ENCODE assay signal across 9 cellular contexts in genomic region chr6:108948252-108948651, GRCh38.
DNase-seq lines count a peak whose midpoint lies in the region; ATAC-seq, FAIRE-seq and TF ChIP-seq lines count a peak whose summit lies in the region.
"Had no signal": no experiment of that assay in that cellular context is flagged by ENCODE, and none has a peak within 500 bp of the region (broad histone marks: within the 10 kb centered on the region; RNA-seq: fewer than 3 reads in every experiment).

No MANE protein-coding gene starts in this region.

- no peaks in the 10 kb centered on the region for H3K9me3 ChIP-seq in keratinocyte (ENCODE audit: control insufficient read depth, low read depth, low read length)
- no peaks in the 10 kb centered on the region for H3K9me3 ChIP-seq in HAP-1
- no peaks in the 10 kb centered on the region for H3K9me3 ChIP-seq in trophoblast cell (ENCODE audit: insufficient read depth, low read depth, low read length)
- H3K9me3 ChIP-seq: MG63 had no signal

- H3K27ac ChIP-seq in keratinocyte (ENCODE audit: control insufficient read depth, insufficient read depth, low read length) (peak overlapping the region; percentile 66), trophoblast cell (ENCODE audit: low read depth, low read length) (no peak overlapping the region)

- H3K27me3 ChIP-seq in keratinocyte (ENCODE audit: control insufficient read depth, extremely low read depth, insufficient read depth, low read length): no peaks in the 10 kb centered on the region
- H3K27me3 ChIP-seq in HAP-1 (ENCODE audit: low read depth): peaks cover 38% of the 10 kb centered on the region
- no peaks in the 10 kb centered on the region for H3K27me3 ChIP-seq in trophoblast cell (ENCODE audit: insufficient read depth, low read length)
- H3K27me3 ChIP-seq: MG63 had no signal

- no CpG with 5 or more reads among the region's 5 CpGs for WGBS in trophoblast cell (ENCODE audit: extremely low coverage, insufficient coverage, insufficient read length)

- no peak overlapping the region for H2AK5ac ChIP-seq in trophoblast cell (ENCODE audit: low read length)

- TF ChIP-seq CTCF in MCF 10A (IDR thresholded peaks at IDR 0.05; ENCODE audit: unreplicated experiment): no peak
- TF ChIP-seq CTCF in keratinocyte (optimal IDR thresholded peaks at IDR 0.05 in 1 of 3, IDR thresholded peaks at IDR 0.05 in 1 of 3, conservative IDR thresholded peaks at IDR 0.05 in 1 of 3; ENCODE audit: extremely low read depth in 1 of 3, insufficient read depth in 2 of 3, low read length in 3 of 3): no peak

- no peak overlapping the region for H3K23ac ChIP-seq in trophoblast cell (ENCODE audit: low read length)

- DNase-seq in HPDE6-E6E7 (ENCODE audit: extremely low spot score) (peak; percentile 15), MCF 10A (ENCODE audit: unreplicated experiment) (no peak), keratinocyte (ENCODE audit: low read depth, low spot score) (no peak), HAP-1 (ENCODE audit: low spot score in 2 of 2) (no peak), trophoblast cell (no peak)
- no peak for DNase-seq in stimulated activated effector memory CD8-positive, alpha-beta T cell treated with anti-CD3 and anti-CD28 coated beads, Interleukin-12 subunit alpha, Interleukin-12 subunit beta, amount 100 ng/mL, for 72 hours (ENCODE audit: low spot score in 2 of 2)
- DNase-seq in activated effector memory CD4-positive, alpha-beta T cell treated with anti-CD3 and anti-CD28 coated beads, Interleukin-2, amount 50 U/mL, for 16 hours: no peak
- DNase-seq: MG63 had no signal

- no peaks in the 10 kb centered on the region for H3K9me1 ChIP-seq in keratinocyte (ENCODE audit: control insufficient read depth, extremely low read depth, insufficient read depth, low read length)

- no peaks in the 10 kb centered on the region for H3K79me1 ChIP-seq in trophoblast cell (ENCODE audit: low read length)

- H3K14ac ChIP-seq in trophoblast cell (ENCODE audit: low read length): no peak overlapping the region

- H3K79me2 ChIP-seq in keratinocyte (ENCODE audit: control insufficient read depth, insufficient read depth, low read length) (no peaks in the 10 kb centered on the region), trophoblast cell (ENCODE audit: control insufficient read depth, insufficient read depth, low read length, poor library complexity) (no peaks in the 10 kb centered on the region)

- no peaks in the 10 kb centered on the region for H3K27me3 Mint-ChIP-seq in MCF 10A (ENCODE audit: insufficient read depth, unreplicated experiment)

- no TSS peak for BruUV-seq in MCF 10A (replicated peaks; lab: Mats Ljungman, UMichigan)

- H3K4me2 ChIP-seq in keratinocyte (ENCODE audit: control insufficient read depth, extremely low read depth, insufficient read depth, low read depth, low read length): peak overlapping the region; percentile 76
- H3K4me2 ChIP-seq in trophoblast cell (ENCODE audit: low read length): no peak overlapping the region

- FAIRE-seq in keratinocyte (lab: Jason Lieb, UNC): peak; percentile 32

- no peak overlapping the region for H4K12ac ChIP-seq in trophoblast cell (ENCODE audit: low read depth, low read length)

- no peaks in the 10 kb centered on the region for H4K20me1 ChIP-seq in keratinocyte (ENCODE audit: control insufficient read depth, extremely low read depth, insufficient read depth, low read length)

- no peak overlapping the region for H2BK5ac ChIP-seq in trophoblast cell (ENCODE audit: low read depth, low read length, poor library complexity)

- peaks cover 6% of the 10 kb centered on the region for H3K36me3 Mint-ChIP-seq in MCF 10A (ENCODE audit: insufficient read depth, unreplicated experiment)
- no peaks in the 10 kb centered on the region for H3K36me3 Mint-ChIP-seq in stimulated activated effector memory CD8-positive, alpha-beta T cell treated with anti-CD3 and anti-CD28 coated beads, Interleukin-12 subunit alpha, Interleukin-12 subunit beta, amount 100 ng/mL, for 72 hours

- peaks cover 62% of the 10 kb centered on the region for H3K4me1 ChIP-seq in keratinocyte (ENCODE audit: control insufficient read depth, extremely low read depth, insufficient read depth, low read length)
- H3K4me1 ChIP-seq in HAP-1: no peaks in the 10 kb centered on the region
- H3K4me1 ChIP-seq in trophoblast cell (ENCODE audit: control insufficient read depth in 1 of 2, insufficient read depth in 2 of 2, low read length in 2 of 2): no peaks in the 10 kb centered on the region

- H3K4me1 Mint-ChIP-seq in MCF 10A (ENCODE audit: insufficient read depth, unreplicated experiment): peaks cover 37% of the 10 kb centered on the region
- H3K4me1 Mint-ChIP-seq in stimulated activated effector memory CD8-positive, alpha-beta T cell treated with anti-CD3 and anti-CD28 coated beads, Interleukin-12 subunit alpha, Interleukin-12 subunit beta, amount 100 ng/mL, for 72 hours: peaks cover 11% of the 10 kb centered on the region

- intact Hi-C loops in MCF 10A (cut with micrococcal nuclease): no loop called here

- H2BK120ac ChIP-seq in trophoblast cell (ENCODE audit: insufficient read depth, low read length, poor library complexity): no peak overlapping the region

- no peak overlapping the region for H3K18ac ChIP-seq in trophoblast cell (ENCODE audit: low read length)

- H3K4ac ChIP-seq in trophoblast cell (ENCODE audit: low read depth, low read length): no peak overlapping the region

- H3K27ac Mint-ChIP-seq in MCF 10A (ENCODE audit: low read depth, unreplicated experiment): peak overlapping the region; percentile 49
- H3K27ac Mint-ChIP-seq in stimulated activated effector memory CD8-positive, alpha-beta T cell treated with anti-CD3 and anti-CD28 coated beads, Interleukin-12 subunit alpha, Interleukin-12 subunit beta, amount 100 ng/mL, for 72 hours: peak overlapping the region; percentile 41

- H3K36me3 ChIP-seq in keratinocyte (ENCODE audit: control insufficient read depth in 2 of 2, extremely low read depth in 1 of 2, insufficient read depth in 2 of 2, low read length in 2 of 2) (no peaks in the 10 kb centered on the region), HAP-1 (replicated peaks) (no peaks in the 10 kb centered on the region), trophoblast cell (ENCODE audit: control insufficient read depth in 1 of 2, insufficient read depth in 2 of 2, low read length in 2 of 2) (no peaks in the 10 kb centered on the region)
- H3K36me3 ChIP-seq: MG63 had no signal

- H3K4me3 ChIP-seq in keratinocyte (ENCODE audit: control insufficient read depth in 2 of 3, extremely low read depth in 1 of 3, insufficient read depth in 2 of 3, low read depth in 1 of 3, low read length in 3 of 3) (peak overlapping the region in 2 of 3 experiments; percentile 16 to 48), HAP-1 (no peak overlapping the region), trophoblast cell (ENCODE audit: low read depth, low read length) (no peak overlapping the region)
- H3K4me3 ChIP-seq: MG63 had no signal

- CTCF ChIA-PET in MCF 10A (lab: Yijun Ruan, JAX): interaction anchor here (0.6 to 1.1 kb wide), 2 partner anchors 54 to 970 kb away, joined by 3 to 4 read pairs; no protein-coding TSS in a partner anchor

- H2BK12ac ChIP-seq in trophoblast cell (ENCODE audit: low read length): no peak overlapping the region

- dilution Hi-C loops in keratinocyte (cut with MboI; ENCODE audit: extremely low pct_ligation_motif_present, low sequenced_read_pairs): no loop called here

- H3K9ac ChIP-seq in keratinocyte (ENCODE audit: control insufficient read depth, extremely low read depth, insufficient read depth, low read length) (peak overlapping the region; percentile 45), trophoblast cell (ENCODE audit: low read length) (no peak overlapping the region)

- H4K91ac ChIP-seq in trophoblast cell (ENCODE audit: low read depth, low read length): no peak overlapping the region

- no peaks in the 10 kb centered on the region for H3K9me3 Mint-ChIP-seq in MCF 10A (ENCODE audit: unreplicated experiment)
- no peaks in the 10 kb centered on the region for H3K9me3 Mint-ChIP-seq in stimulated activated effector memory CD8-positive, alpha-beta T cell treated with anti-CD3 and anti-CD28 coated beads, Interleukin-12 subunit alpha, Interleukin-12 subunit beta, amount 100 ng/mL, for 72 hours

- H4K8ac ChIP-seq in trophoblast cell (ENCODE audit: low read depth, low read length): no peak overlapping the region

- ATAC-seq in stimulated activated effector memory CD8-positive, alpha-beta T cell treated with anti-CD3 and anti-CD28 coated beads, Interleukin-12 subunit alpha, Interleukin-12 subunit beta, amount 100 ng/mL, for 72 hours: no peak
- no peak for ATAC-seq in GM21423 (IDR thresholded peaks at IDR 0.05; ENCODE audit: unreplicated experiment)

- H2AFZ ChIP-seq in keratinocyte (ENCODE audit: control insufficient read depth, low read length) (peak overlapping the region; percentile 81), trophoblast cell (ENCODE audit: insufficient read depth, low read length, poor library complexity) (no peak overlapping the region)

- in situ Hi-C loops in HAP-1 (cut with MboI; ENCODE audit: low sequenced_read_pairs): no loop called here

- POLR2A ChIA-PET in MCF 10A (lab: Yijun Ruan, JAX): interaction anchor here (1.2 to 2.1 kb wide), 4 partner anchors 54 to 146 kb away, joined by 4 to 9 read pairs (median 4); partner anchors contain the start of gene SESN1

- no peak overlapping the region for H3K4me3 Mint-ChIP-seq in MCF 10A (ENCODE audit: unreplicated experiment)
- no peak overlapping the region for H3K4me3 Mint-ChIP-seq in stimulated activated effector memory CD8-positive, alpha-beta T cell treated with anti-CD3 and anti-CD28 coated beads, Interleukin-12 subunit alpha, Interleukin-12 subunit beta, amount 100 ng/mL, for 72 hours

Comparison
In these comparisons a context has a peak if more than half of its experiments do, and no peak if none do; other contexts are left out.
1. H3K4me3 ChIP-seq: peak in keratinocyte (2 of 3); none in HAP-1 (single experiment) and trophoblast cell (single experiment).